8 cellular contexts compared by ENCODE assay signal in the genomic region with DNA sequence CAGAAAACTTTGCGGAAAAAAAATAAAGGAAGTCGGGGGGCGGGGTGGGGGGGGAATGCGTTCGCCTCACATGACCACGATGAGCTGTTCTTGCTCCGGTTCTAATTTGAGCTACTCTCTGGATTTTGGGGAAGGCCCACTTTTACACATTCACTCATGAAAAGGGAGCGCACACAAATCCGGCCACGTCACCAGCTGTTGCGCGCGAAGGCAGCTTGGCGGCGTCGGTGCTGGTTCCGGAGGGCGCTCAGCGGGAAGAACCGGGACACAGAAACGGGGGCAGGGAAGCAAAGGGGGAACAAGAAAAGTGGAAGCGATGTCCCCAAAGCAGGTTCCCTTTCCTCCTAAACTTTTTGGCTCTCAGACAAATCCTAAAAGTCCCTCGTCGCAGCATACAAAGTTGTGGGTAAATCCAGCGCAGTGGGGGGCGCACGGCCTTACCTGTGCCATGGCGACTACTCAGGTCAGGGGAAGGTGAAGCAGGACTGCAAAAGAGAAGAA. TPM values are rescaled to one million over a fixed set of nuclear protein-coding genes. Genes with fewer than 3 reads are reported as not detected.
A peak's percentile ranks its signal among the peaks of the same experiment; 100 is the strongest.
DNase-seq lines count a peak whose midpoint lies in the region; ATAC-seq and TF ChIP-seq lines count a peak whose summit lies in the region.

No MANE protein-coding gene starts in this region.

- peak overlapping the region; percentile 94 for H3K27ac Mint-ChIP-seq in activated naive CD8-positive, alpha-beta T cell treated with anti-CD3 and anti-CD28 coated beads, Interleukin-2, amount 50 U/mL, for 24 hours

- H3K4me2 ChIP-seq in parathyroid adenoma (ENCODE audit: low read length), result peak overlapping the region; percentile 95

- peak overlapping the region; percentile 89 to 99 (median 98) for H3K27ac ChIP-seq in heart left ventricle
- peak overlapping the region; percentile 76 for H3K27ac ChIP-seq in parathyroid adenoma
- peak overlapping the region; percentile 98 for H3K27ac ChIP-seq in vagina

- H3K36me3 ChIP-seq in heart left ventricle, result peaks cover 0 to 14% (median 0%) of the 10 kb centered on the region in 9 donors
- H3K36me3 ChIP-seq in parathyroid adenoma (ENCODE audit: control insufficient read depth, insufficient read depth, low read length), result no peaks in the 10 kb centered on the region
- no peaks in the 10 kb centered on the region for H3K36me3 ChIP-seq in vagina

- peaks cover 10% of the 10 kb centered on the region for H3K36me3 Mint-ChIP-seq in activated naive CD8-positive, alpha-beta T cell treated with anti-CD3 and anti-CD28 coated beads, Interleukin-2, amount 50 U/mL, for 24 hours (ENCODE audit: low read depth)

- H3K27me3 ChIP-seq in heart left ventricle, result no peaks in the 10 kb centered on the region
- no peaks in the 10 kb centered on the region for H3K27me3 ChIP-seq in parathyroid adenoma (ENCODE audit: control insufficient read depth, insufficient read depth, low read length)
- H3K27me3 ChIP-seq in vagina, result no peaks in the 10 kb centered on the region

- peak; percentile 46 for DNase-seq in NK-92 treated with Interleukin-12 subunit alpha and Interleukin-12 subunit beta, amount 100 ng/mL, for 24 hours (lab: John Stamatoyannopoulos, UW)
- DNase-seq in NK-92 (lab: John Stamatoyannopoulos, UW; ENCODE audit: unreplicated experiment) (no peak), SKM-1 treated with dmso at 0.1 percent for 144 hours (lab: John Stamatoyannopoulos, UW; ENCODE audit: unreplicated experiment) (peak; percentile 53), heart left ventricle (peak; percentile 85 to 91 (median 88)), vagina (ENCODE audit: extremely low spot score in 2 of 2) (no peak)
- DNase-seq in activated naive CD8-positive, alpha-beta T cell treated with anti-CD3 and anti-CD28 coated beads, Interleukin-2, amount 50 U/mL, for 24 hours, result peak; percentile 64

- peak overlapping the region; percentile 86 for H2AFZ ChIP-seq in parathyroid adenoma

- TF ChIP-seq POLR2A in heart left ventricle (IDR thresholded peaks at IDR 0.05) (no peak), vagina (IDR thresholded peaks at IDR 0.05) (peak in 1 of 2 donors; percentile 34)

- peak in 6 of 12 donors; percentile 9 to 55 (median 32) for TF ChIP-seq CTCF in heart left ventricle (IDR thresholded peaks at IDR 0.05)
- TF ChIP-seq CTCF in parathyroid adenoma (IDR thresholded peaks at IDR 0.05), result no peak
- peak in 2 of 3 experiments; percentile 14 to 31 for TF ChIP-seq CTCF in vagina (IDR thresholded peaks at IDR 0.05)

- ATAC-seq in HG03354 (IDR thresholded peaks at IDR 0.05; ENCODE audit: poor library complexity, severe bottlenecking, unreplicated experiment) (peak; percentile 38), heart left ventricle (peak; percentile 30 to 78 (median 58))
- ATAC-seq in activated naive CD8-positive, alpha-beta T cell treated with anti-CD3 and anti-CD28 coated beads, Interleukin-2, amount 50 U/mL, for 24 hours, result peak; percentile 41

- peaks cover 27% of the 10 kb centered on the region for H3K4me1 Mint-ChIP-seq in activated naive CD8-positive, alpha-beta T cell treated with anti-CD3 and anti-CD28 coated beads, Interleukin-2, amount 50 U/mL, for 24 hours

- H3K4me3 Mint-ChIP-seq in activated naive CD8-positive, alpha-beta T cell treated with anti-CD3 and anti-CD28 coated beads, Interleukin-2, amount 50 U/mL, for 24 hours, result peak overlapping the region; percentile 94

- H3K9me3 Mint-ChIP-seq in activated naive CD8-positive, alpha-beta T cell treated with anti-CD3 and anti-CD28 coated beads, Interleukin-2, amount 50 U/mL, for 24 hours, result no peaks in the 10 kb centered on the region

- H3K9me3 ChIP-seq in heart left ventricle, result no peaks in the 10 kb centered on the region
- H3K9me3 ChIP-seq in parathyroid adenoma (ENCODE audit: control insufficient read depth, low read length), result no peaks in the 10 kb centered on the region
- no peaks in the 10 kb centered on the region for H3K9me3 ChIP-seq in vagina

- H3K9ac ChIP-seq in parathyroid adenoma, result no peak overlapping the region

- intact Hi-C loops in heart left ventricle (cut with DNase I) (loop anchor here in 3 of 10 donors (1.0 to 2.0 kb wide), 3 partner anchors 31 to 105 kb away; a partner anchor contains a TSS), vagina (cut with DNase I) (no loop called here)

- H3K4me1 ChIP-seq in heart left ventricle (peaks cover 0 to 60% (median 38%) of the 10 kb centered on the region in 12 donors), parathyroid adenoma (peaks cover 3% of the 10 kb centered on the region), vagina (peaks cover 53% of the 10 kb centered on the region)

- no peaks in the 10 kb centered on the region for H3K79me2 ChIP-seq in parathyroid adenoma

- H3K27me3 Mint-ChIP-seq in activated naive CD8-positive, alpha-beta T cell treated with anti-CD3 and anti-CD28 coated beads, Interleukin-2, amount 50 U/mL, for 24 hours, result peaks cover 39% of the 10 kb centered on the region

- H3K4me3 ChIP-seq in heart left ventricle (peak overlapping the region; percentile 80 to 99 (median 96)), parathyroid adenoma (ENCODE audit: low read depth, low read length) (peak overlapping the region; percentile 87), vagina (peak overlapping the region; percentile 86 to 94)

- 0 to 1% (median 0%) methylated on average over 27 to 28 of the region's 28 CpGs for WGBS in heart left ventricle, 4 donors

RNA-seq across cellular contexts. Expression of a gene that starts 0.6 kb away (rescaled TPM):
- total RNA-seq in heart left ventricle (100 to 1,000 TPM; 108 to 283 (median 168) TPM), vagina (197 TPM)
- 100 to 1,000 TPM; 104 to 269 TPM for polyA plus RNA-seq in heart left ventricle

Comparison
In these comparisons a context has a peak if more than half of its experiments do, and no peak if none do; other contexts are left out.
1. DNase-seq: peak in NK-92 treated with Interleukin-12 subunit alpha and Interleukin-12 subunit beta, amount 100 ng/mL, for 24 hours (single experiment), SKM-1 treated with dmso at 0.1 percent for 144 hours (single experiment), activated naive CD8-positive, alpha-beta T cell treated with anti-CD3 and anti-CD28 coated beads, Interleukin-2, amount 50 U/mL, for 24 hours (single experiment) and heart left ventricle (5 of 5); none in NK-92 (single experiment) and vagina (0 of 2).
2. Peak in every context shown above with its lines, with median percentiles within 50 percentile points of each other: ATAC-seq, H3K27ac ChIP-seq and H3K4me3 ChIP-seq.